ENCODE assay signal across 8 cellular contexts in genomic region chr6:116461075-116461474, GRCh38. TPM values are rescaled to one million over a fixed set of nuclear protein-coding genes. Genes with fewer than 3 reads are reported as not detected.
DNase-seq lines count a peak whose midpoint lies in the region; TF ChIP-seq lines count a peak whose summit lies in the region.

Gene CALHM6, plus strand, starts transcription at chr6:116461375. Its CDS starts 555 bp downstream, at chr6:116461930.

- DNase-seq in left ventricle myocardium inferior (no peak), retina (peak; percentile 22), dedifferentiated amniotic fluid mesenchymal stem cell (ENCODE audit: extremely low spot score) (no peak), HAP-1 (ENCODE audit: low spot score in 2 of 2) (no peak), AG20443 (ENCODE audit: low spot score) (no peak)
- DNase-seq in effector CD4-positive, alpha-beta T cell: no peak

- TF ChIP-seq CTCF in WI38 (IDR thresholded peaks at IDR 0.05; ENCODE audit: low read depth, low read length): no peak
- no peak for TF ChIP-seq CTCF in left ventricle myocardium inferior (IDR thresholded peaks at IDR 0.05; ENCODE audit: borderline replicate concordance)

- H3K4me1 ChIP-seq in left ventricle myocardium inferior: peaks cover 14% of the 10 kb centered on the region
- no peaks in the 10 kb centered on the region for H3K4me1 ChIP-seq in HAP-1

- intact Hi-C loops in left ventricle myocardium inferior (cut with micrococcal nuclease): no loop called here

- in situ Hi-C loops in HAP-1 (cut with MboI; ENCODE audit: low sequenced_read_pairs): no loop called here

- H3K36me3 ChIP-seq in left ventricle myocardium inferior (no peaks in the 10 kb centered on the region), HAP-1 (replicated peaks) (no peaks in the 10 kb centered on the region)

- H3K4me3 ChIP-seq in GM08714 (ENCODE audit: low read length): peak within 1 kb of the TSS; percentile 51; the same call in 1 of the 2 replicates
- H3K4me3 ChIP-seq in WI38 (ENCODE audit: low read depth, low read length): peak within 1 kb of the TSS; percentile 48
- peak within 1 kb of the TSS; percentile 70 for H3K4me3 ChIP-seq in left ventricle myocardium inferior
- H3K4me3 ChIP-seq in HAP-1: no peak within 1 kb of the TSS

- no peaks in the 10 kb centered on the region for H3K9me3 ChIP-seq in left ventricle myocardium inferior (replicated peaks)
- H3K9me3 ChIP-seq in HAP-1: no peaks in the 10 kb centered on the region

- peak within 1 kb of the TSS; percentile 50 for H3K27ac ChIP-seq in left ventricle myocardium inferior (replicated peaks)

- no peaks in the 10 kb centered on the region for H3K27me3 ChIP-seq in left ventricle myocardium inferior (ENCODE audit: low read depth)
- peaks cover 47% of the 10 kb centered on the region for H3K27me3 ChIP-seq in HAP-1 (ENCODE audit: low read depth)

RNA-seq across cellular contexts. Expression of gene CALHM6, which starts in this region (rescaled TPM):
- total RNA-seq in left ventricle myocardium inferior: 1.7 TPM
